Comparison of ENCODE assay signal across 16 cellular contexts in the genomic region with DNA sequence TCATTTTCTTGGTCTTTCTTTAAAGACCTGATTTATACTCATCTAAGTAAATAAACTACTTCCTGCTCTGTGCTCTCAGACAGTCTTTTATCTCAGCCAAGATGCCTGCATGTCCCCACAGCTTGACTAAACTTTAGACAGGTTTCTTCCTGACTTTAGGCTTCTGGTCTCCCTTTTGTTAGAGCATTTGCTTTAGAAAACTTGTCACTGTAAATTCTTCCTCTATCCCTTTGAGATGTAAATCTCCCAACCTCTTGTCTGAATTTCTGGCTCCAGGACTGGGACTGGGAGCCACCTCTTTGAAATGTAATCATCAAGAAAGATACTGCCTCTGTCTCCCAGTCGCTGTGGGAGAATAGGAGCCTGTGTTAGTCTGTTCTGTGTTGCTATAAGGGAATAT.
DNase-seq lines count a peak whose midpoint lies in the region; ATAC-seq and TF ChIP-seq lines count a peak whose summit lies in the region.
"Had no signal": no experiment of that assay in that cellular context is flagged by ENCODE, and none has a peak within 500 bp of the region (broad histone marks: within the 10 kb centered on the region; RNA-seq: fewer than 3 reads in every experiment).

No MANE protein-coding gene starts in this region.

- H3K36me3 Mint-ChIP-seq in WTC11 (peaks cover 22% of the 10 kb centered on the region), nephron (ENCODE audit: low read depth) (no peaks in the 10 kb centered on the region)

- no peak overlapping the region for H2BK12ac ChIP-seq in neuronal stem cell (ENCODE audit: low read length)

- H3K4me1 Mint-ChIP-seq in WTC11 (peaks cover 23% of the 10 kb centered on the region), nephron (peaks cover under 1% of the 10 kb centered on the region)

- peak; percentile 69 for ATAC-seq in WTC11
- ATAC-seq: HCT116 had no signal

- H3K4me3 Mint-ChIP-seq in WTC11 (no peak overlapping the region), nephron (no peak overlapping the region)
- H3K4me3 Mint-ChIP-seq: CD4-positive, alpha-beta T cell; HFFc6 had no signal

- H4K8ac ChIP-seq in neuronal stem cell (ENCODE audit: low read depth, low read length): no peak overlapping the region

- H3K27ac Mint-ChIP-seq in WTC11 (peak overlapping the region; percentile 67), nephron (peak overlapping the region in 2 of 3 experiments; percentile 10 to 60)
- H3K27ac Mint-ChIP-seq: CD4-positive, alpha-beta T cell; HFFc6 had no signal

- no peak overlapping the region for H3K23ac ChIP-seq in neuronal stem cell (ENCODE audit: low read depth, low read length, poor library complexity)

- no peak overlapping the region for H3K14ac ChIP-seq in neuronal stem cell (ENCODE audit: low read length)

- no peak overlapping the region for H3K4me3 ChIP-seq in HAP-1
- no peak overlapping the region for H3K4me3 ChIP-seq in neuronal stem cell (ENCODE audit: low read length in 2 of 2)
- H3K4me3 ChIP-seq in BE2C (ENCODE audit: low read depth, low read length): no peak overlapping the region

- no peaks in the 10 kb centered on the region for H3K79me1 ChIP-seq in neuronal stem cell (ENCODE audit: low read depth, low read length)

- H3K4me1 ChIP-seq in HAP-1: peaks cover 12% of the 10 kb centered on the region
- H3K4me1 ChIP-seq in neuronal stem cell (ENCODE audit: control insufficient read depth in 2 of 2, insufficient read depth in 1 of 2, low read depth in 1 of 2, low read length in 2 of 2): peaks cover 3 to 9% of the 10 kb centered on the region in 2 donors
- H3K4me1 ChIP-seq in BE2C: no peaks in the 10 kb centered on the region
- H3K4me1 ChIP-seq: Caco-2 had no signal

- no peaks in the 10 kb centered on the region for H3K27me3 Mint-ChIP-seq in WTC11 (ENCODE audit: low read depth)
- H3K27me3 Mint-ChIP-seq in nephron (ENCODE audit: low read depth): no peaks in the 10 kb centered on the region
- H3K27me3 Mint-ChIP-seq: CD4-positive, alpha-beta T cell had no signal

- no peak overlapping the region for H4K91ac ChIP-seq in neuronal stem cell (ENCODE audit: low read depth, low read length, poor library complexity)

- no peak overlapping the region for H3K27ac ChIP-seq in neuronal stem cell (replicated peaks; ENCODE audit: low read length)
- H3K27ac ChIP-seq: C4-2B, KMS-11 had no signal

- peak; percentile 37 to 83 for DNase-seq in HAP-1 (ENCODE audit: low spot score in 2 of 2)
- DNase-seq in WTC11 (ENCODE audit: low spot score): no peak
- DNase-seq in neuronal stem cell (ENCODE audit: low spot score): no peak
- no peak for DNase-seq in BE2C
- DNase-seq in DMS153 (lab: John Stamatoyannopoulos, UW): no peak
- DNase-seq in NCI-H2171 (lab: John Stamatoyannopoulos, UW): no peak
- DNase-seq in NCI-H2227 treated with DMSO at 0.1 percent for 48 hours (lab: John Stamatoyannopoulos, UW): no peak
- DNase-seq: ACHN; Caco-2; CD4-positive, alpha-beta T cell; DMS79; HFFc6 had no signal

- no CpG with 5 or more reads among the region's 1 CpG for WGBS in neuronal stem cell (ENCODE audit: extremely low coverage in 2 of 2, insufficient read length in 2 of 2, insufficient replicate concordance in 1 of 2), 2 donors

- peak overlapping the region; percentile 68 for H2AFZ ChIP-seq in neuronal stem cell (ENCODE audit: low read length)

- H2BK15ac ChIP-seq in neuronal stem cell (ENCODE audit: low read length): no peak overlapping the region

- H2BK120ac ChIP-seq in neuronal stem cell (ENCODE audit: low read depth, low read length): no peak overlapping the region

- in situ Hi-C loops in HAP-1 (cut with MboI; ENCODE audit: low sequenced_read_pairs): no loop called here

- no peak overlapping the region for H3K9ac ChIP-seq in neuronal stem cell (ENCODE audit: low read depth, low read length, poor library complexity)
- H3K9ac ChIP-seq: KMS-11 had no signal

- TF ChIP-seq CTCF in WTC11 (IDR thresholded peaks at IDR 0.05) (no peak), nephron (IDR thresholded peaks at IDR 0.05; ENCODE audit: unreplicated experiment in 3 of 3) (no peak), BE2C (IDR thresholded peaks at IDR 0.05; ENCODE audit: low read depth, low read length) (no peak)

- H3K9me3 ChIP-seq in HAP-1: 0 out of 2 replicates have a peak, but pooled peaks cover 2% of the 10 kb centered on the region
- peaks cover 2 to 41% of the 10 kb centered on the region in 2 donors for H3K9me3 ChIP-seq in neuronal stem cell (replicated peaks in 1 of 2; ENCODE audit: control insufficient read depth in 2 of 2, insufficient read depth in 1 of 2, low read depth in 1 of 2, low read length in 2 of 2)
- no peaks in the 10 kb centered on the region for H3K9me3 ChIP-seq in BE2C
- H3K9me3 ChIP-seq: Caco-2 had no signal

- CTCF ChIA-PET in WTC11 (lab: Charles Lee): no interaction called here

- POLR2A ChIA-PET in WTC11 (lab: Charles Lee): no interaction called here

- no peaks in the 10 kb centered on the region for H3K27me3 ChIP-seq in HAP-1 (ENCODE audit: low read depth)
- H3K27me3 ChIP-seq in neuronal stem cell (ENCODE audit: control insufficient read depth in 3 of 3, insufficient read depth in 3 of 3, low read depth in 1 of 3, low read length in 3 of 3): no peaks in the 10 kb centered on the region
- no peaks in the 10 kb centered on the region for H3K27me3 ChIP-seq in BE2C

- no peak overlapping the region for H2AK5ac ChIP-seq in neuronal stem cell (ENCODE audit: low read depth, low read length)

- H3K9me3 Mint-ChIP-seq in WTC11 (peaks cover 31% of the 10 kb centered on the region), nephron (peaks cover 7% of the 10 kb centered on the region)

- H3K4me2 ChIP-seq in neuronal stem cell (ENCODE audit: insufficient read depth, low read length, poor library complexity, severe bottlenecking): no peak overlapping the region
- H3K4me2 ChIP-seq: KMS-11 had no signal

- H3K4ac ChIP-seq in neuronal stem cell (ENCODE audit: low read length): no peak overlapping the region

- H3K36me3 ChIP-seq in HAP-1 (replicated peaks): no peaks in the 10 kb centered on the region
- no peaks in the 10 kb centered on the region for H3K36me3 ChIP-seq in neuronal stem cell (replicated peaks in 1 of 2; ENCODE audit: control insufficient read depth in 2 of 2, insufficient read depth in 2 of 2, low read length in 2 of 2)
- no peaks in the 10 kb centered on the region for H3K36me3 ChIP-seq in BE2C

- no peak overlapping the region for H2BK5ac ChIP-seq in neuronal stem cell (ENCODE audit: low read length)

- no peak overlapping the region for H3K18ac ChIP-seq in neuronal stem cell (ENCODE audit: low read length)

TF ChIP-seq in WTC11, 78 proteins besides CTCF, POLR2A, EP300 and RAD21:
- TF ChIP-seq KAT7 (CRISPR knock-in tag; IDR thresholded peaks at IDR 0.05; ENCODE audit: borderline replicate concordance) (no peak), JUN (CRISPR knock-in tag; IDR thresholded peaks at IDR 0.05) (no peak), NFE2L1 (CRISPR knock-in tag; IDR thresholded peaks at IDR 0.05) (no peak), ETV6 (CRISPR knock-in tag; IDR thresholded peaks at IDR 0.05) (no peak), MAX (CRISPR knock-in tag; IDR thresholded peaks at IDR 0.05) (no peak), PRRX2 (CRISPR knock-in tag; IDR thresholded peaks at IDR 0.05) (no peak)

Comparison
In these comparisons a context has a peak if more than half of its experiments do, and no peak if none do; other contexts are left out.
1. DNase-seq: peak in HAP-1 (2 of 2); none in WTC11 (single experiment), neuronal stem cell (single experiment), BE2C (single experiment), DMS153 (single experiment), NCI-H2171 (single experiment) and NCI-H2227 treated with DMSO at 0.1 percent for 48 hours (single experiment).